ENCODE assay signal across 11 cellular contexts in the genomic region with DNA sequence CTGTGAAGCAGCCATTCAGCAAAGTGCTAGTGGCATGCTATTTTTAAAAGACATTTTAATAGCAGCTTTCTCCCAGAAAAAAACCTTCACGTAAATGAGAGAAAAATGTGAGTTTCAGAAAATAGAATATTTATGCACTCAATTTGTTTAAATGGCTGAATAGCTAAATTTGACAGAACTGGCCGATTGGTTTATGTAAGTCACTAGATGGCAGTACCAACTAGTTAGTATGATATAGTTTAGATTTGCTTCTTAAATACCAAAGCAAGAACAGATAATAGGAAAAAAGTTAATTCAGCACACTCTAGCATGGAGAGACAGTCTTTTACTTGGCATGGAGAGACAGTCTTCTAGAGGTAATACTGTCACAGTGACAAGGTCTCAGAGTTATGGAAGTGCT.
DNase-seq lines count a peak whose midpoint lies in the region; TF ChIP-seq lines count a peak whose summit lies in the region.
"Had no signal": no experiment of that assay in that cellular context is flagged by ENCODE, and none has a peak within 500 bp of the region (broad histone marks: within the 10 kb centered on the region; RNA-seq: fewer than 3 reads in every experiment).

No MANE protein-coding gene starts in this region.

- H3K9me3 Mint-ChIP-seq in chondrocyte (ENCODE audit: low read depth) = peaks cover 7% of the 10 kb centered on the region
- H3K9me3 Mint-ChIP-seq: T-helper 1 cell treated with Interleukin-12 subunit alpha and Interleukin-12 subunit beta and Interleukin-4 antibody, amounts not matched to agents 30 μg/mL and 1 μg/mL, for 36 hours had no signal

- H3K36me3 Mint-ChIP-seq in chondrocyte (ENCODE audit: low read depth) = peaks cover 4% of the 10 kb centered on the region
- H3K36me3 Mint-ChIP-seq: CD4-positive, CD25-positive, alpha-beta regulatory T cell had no signal

- DNase-seq in NCI-H748 (lab: John Stamatoyannopoulos, UW; ENCODE audit: unreplicated experiment) = peak; percentile 12
- DNase-seq in NCI-H748 treated with DMSO at 0.1 percent for 48 hours (lab: John Stamatoyannopoulos, UW) = no peak
- peak; percentile 1 for DNase-seq in NCI-H2227 (lab: John Stamatoyannopoulos, UW; ENCODE audit: unreplicated experiment)
- DNase-seq in chondrocyte (ENCODE audit: low spot score) = no peak
- DNase-seq in retinal pigment epithelial cell (ENCODE audit: low read depth) = no peak
- DNase-seq in UCSD-AML1 (lab: John Stamatoyannopoulos, UW; ENCODE audit: unreplicated experiment) = no peak
- no peak for DNase-seq in NCI-H1048 (lab: John Stamatoyannopoulos, UW)
- DNase-seq in GOT3 (lab: John Stamatoyannopoulos, UW) = no peak
- DNase-seq: testis had no signal

- no peak overlapping the region for H3K4me3 Mint-ChIP-seq in chondrocyte (ENCODE audit: unreplicated experiment)
- H3K4me3 Mint-ChIP-seq: CD4-positive, CD25-positive, alpha-beta regulatory T cell; T-helper 1 cell treated with Interleukin-12 subunit alpha and Interleukin-12 subunit beta and Interleukin-4 antibody, amounts not matched to agents 30 μg/mL and 1 μg/mL, for 36 hours had no signal

- no peaks in the 10 kb centered on the region for H3K4me1 Mint-ChIP-seq in chondrocyte (ENCODE audit: low read depth)
- H3K4me1 Mint-ChIP-seq: CD4-positive, CD25-positive, alpha-beta regulatory T cell had no signal

- H3K27ac Mint-ChIP-seq in chondrocyte (ENCODE audit: unreplicated experiment) = no peak overlapping the region
- H3K27ac Mint-ChIP-seq: CD4-positive, CD25-positive, alpha-beta regulatory T cell; T-helper 1 cell treated with Interleukin-12 subunit alpha and Interleukin-12 subunit beta and Interleukin-4 antibody, amounts not matched to agents 30 μg/mL and 1 μg/mL, for 36 hours had no signal

- peak; percentile 78 for TF ChIP-seq CTCF in chondrocyte (IDR thresholded peaks at IDR 0.05)
- peak; percentile 44 for TF ChIP-seq CTCF in retinal pigment epithelial cell (conservative IDR thresholded peaks at IDR 0.05; ENCODE audit: low read depth, low read length)

- H3K4me3 ChIP-seq in retinal pigment epithelial cell (ENCODE audit: low read length) = no peak overlapping the region
- H3K4me3 ChIP-seq: testis had no signal

- peaks cover 3% of the 10 kb centered on the region for H3K27me3 Mint-ChIP-seq in chondrocyte (ENCODE audit: low read depth)

Comparison
In these comparisons a context has a peak if more than half of its experiments do, and no peak if none do; other contexts are left out.
1. DNase-seq: peak in NCI-H748 (single experiment) and NCI-H2227 (single experiment); none in NCI-H748 treated with DMSO at 0.1 percent for 48 hours (single experiment), chondrocyte (single experiment), retinal pigment epithelial cell (single experiment), UCSD-AML1 (single experiment), NCI-H1048 (single experiment) and GOT3 (single experiment).